In genomic region chr2:38875576-38876367, GRCh38 we compare ENCODE assay signal across 1 cellular context.
TF ChIP-seq lines count a peak whose summit lies in the region.

DHX57 (minus strand) TSS chr2:38875934; CDS start chr2:38868405, 7,529 bp downstream.
MORN2 (plus strand) TSS chr2:38875976.

TF ChIP-seq in K562, 482 proteins besides CTCF, POLR2A, EP300 and RAD21 (continued from another document and continues in another):
- TF ChIP-seq KAT7 (CRISPR knock-in tag; IDR thresholded peaks at IDR 0.05; ENCODE audit: borderline replicate concordance), result no peak
- TF ChIP-seq CREM (IDR thresholded peaks at IDR 0.05; ENCODE audit: low read depth), result peak; percentile 90
- TF ChIP-seq VEZF1 (CRISPR knock-in tag; IDR thresholded peaks at IDR 0.05), result peak; percentile 41
- TF ChIP-seq CBFB (CRISPR knock-in tag; IDR thresholded peaks at IDR 0.05), result peak; percentile 51; the same call in 1 of the 2 replicates
- no peak for TF ChIP-seq HOXB6 (CRISPR knock-in tag; IDR thresholded peaks at IDR 0.05; ENCODE audit: borderline replicate concordance)
- TF ChIP-seq TAF9B (IDR thresholded peaks at IDR 0.05; ENCODE audit: partially characterized antibody), result no peak
- no peak for TF ChIP-seq NFE2L1 (tag; IDR thresholded peaks at IDR 0.05; ENCODE audit: borderline replicate concordance, low read depth)
- TF ChIP-seq ZNF408 (CRISPR knock-in tag; IDR thresholded peaks at IDR 0.05; ENCODE audit: low read depth), result no peak
- no peak for TF ChIP-seq ARID3B (CRISPR knock-in tag; IDR thresholded peaks at IDR 0.05; ENCODE audit: borderline replicate concordance)
- TF ChIP-seq HCFC1 (IDR thresholded peaks at IDR 0.05; ENCODE audit: low read depth, low read length), result peak; percentile 74
- no peak for TF ChIP-seq CBFA2T2 (conservative IDR thresholded peaks at IDR 0.05)
- TF ChIP-seq NR2C1 (IDR thresholded peaks at IDR 0.05), result peak; percentile 99
- TF ChIP-seq NR2C1 (tag; IDR thresholded peaks at IDR 0.05), result peak; percentile 99
- no peak for TF ChIP-seq HNRNPK (IDR thresholded peaks at IDR 0.05; ENCODE audit: low read depth, low read length, poor library complexity, severe bottlenecking)
- no peak for TF ChIP-seq ZFP1 (CRISPR knock-in tag; IDR thresholded peaks at IDR 0.05)
- no peak for TF ChIP-seq ZNF75A (CRISPR knock-in tag; IDR thresholded peaks at IDR 0.05)
- no peak for TF ChIP-seq MYNN (IDR thresholded peaks at IDR 0.05)
- TF ChIP-seq MYNN (CRISPR knock-in tag; IDR thresholded peaks at IDR 0.05), result no peak
- TF ChIP-seq MYBL2 (IDR thresholded peaks at IDR 0.05; ENCODE audit: low read depth), result no peak
- TF ChIP-seq MYBL2 (CRISPR knock-in tag; IDR thresholded peaks at IDR 0.05; ENCODE audit: borderline replicate concordance), result no peak
- TF ChIP-seq DIDO1 (tag; IDR thresholded peaks at IDR 0.05; ENCODE audit: low read depth), result peak; percentile 85
- peak; percentile 97 for TF ChIP-seq RFX1 (IDR thresholded peaks at IDR 0.05)
- TF ChIP-seq TOE1 (IDR thresholded peaks at IDR 0.05; ENCODE audit: borderline replicate concordance), result peak; percentile 80
- TF ChIP-seq TOE1 (CRISPR knock-in tag; IDR thresholded peaks at IDR 0.05; ENCODE audit: borderline replicate concordance, low read depth), result no peak
- no peak for TF ChIP-seq KAT2B (IDR thresholded peaks at IDR 0.05; ENCODE audit: low read depth, low read length)
- TF ChIP-seq ZNF707 (CRISPR knock-in tag; conservative IDR thresholded peaks at IDR 0.05), result no peak
- 0 out of 3 replicates have a peak, but pooled peaks of 1 of the 2 experiments have one; percentile 14 for TF ChIP-seq CBX3 (IDR thresholded peaks at IDR 0.05; ENCODE audit: borderline replicate concordance in 1 of 2, low read length in 2 of 2)
- no peak for TF ChIP-seq XRCC5 (IDR thresholded peaks at IDR 0.05; ENCODE audit: low read depth, low read length)
- TF ChIP-seq PCBP2 (IDR thresholded peaks at IDR 0.05; ENCODE audit: low read depth, low read length, poor library complexity, severe bottlenecking), result no peak
- no peak for TF ChIP-seq MAFK (IDR thresholded peaks at IDR 0.05; ENCODE audit: low read length)
- no peak for TF ChIP-seq NCOA6 (IDR thresholded peaks at IDR 0.05)
- peak; percentile 99 for TF ChIP-seq RBBP5 (IDR thresholded peaks at IDR 0.05; ENCODE audit: borderline replicate concordance, insufficient read depth, low read length, poor library complexity, severe bottlenecking)
- peak; percentile 67; the same call in 1 of the 2 replicates for TF ChIP-seq MBD2 (IDR thresholded peaks at IDR 0.05; ENCODE audit: borderline replicate concordance, low read depth)
- 0 out of 2 replicates have a peak, but pooled peaks have one; percentile 49 for TF ChIP-seq SMAD4 (CRISPR knock-in tag; conservative IDR thresholded peaks at IDR 0.05)
- no peak for TF ChIP-seq ZBTB8A (IDR thresholded peaks at IDR 0.05; ENCODE audit: partially characterized antibody)
- TF ChIP-seq SIX5 (IDR thresholded peaks at IDR 0.05; ENCODE audit: borderline replicate concordance in 1 of 2, insufficient read depth in 1 of 2, low read depth in 1 of 2, low read length in 2 of 2), result 0 out of 4 replicates have a peak, but pooled peaks of 1 of the 2 experiments have one; percentile 10
- TF ChIP-seq MTA3 (IDR thresholded peaks at IDR 0.05; ENCODE audit: borderline replicate concordance), result 0 out of 2 replicates have a peak, but pooled peaks have one; percentile 62
- no peak for TF ChIP-seq ZNF717 (CRISPR knock-in tag; IDR thresholded peaks at IDR 0.05)
- TF ChIP-seq RREB1 (CRISPR knock-in tag; IDR thresholded peaks at IDR 0.05), result peak; percentile 87; the same call in 1 of the 2 replicates
- no peak for TF ChIP-seq BDP1 (IDR thresholded peaks at IDR 0.05; ENCODE audit: insufficient read depth, insufficient read length)
- TF ChIP-seq SMARCE1 (IDR thresholded peaks at IDR 0.05), result no peak
- 0 out of 2 replicates have a peak, but pooled peaks have one; percentile 52 for TF ChIP-seq FOXP1 (CRISPR knock-in tag; IDR thresholded peaks at IDR 0.05)
- TF ChIP-seq COPS2 (conservative IDR thresholded peaks at IDR 0.05), result no peak
- no peak for TF ChIP-seq KLF16 (IDR thresholded peaks at IDR 0.05)
- peak; percentile 73 to 80 for TF ChIP-seq NRF1 (conservative IDR thresholded peaks at IDR 0.05 in 1 of 2, IDR thresholded peaks at IDR 0.05 in 1 of 2)
- TF ChIP-seq L3MBTL2 (IDR thresholded peaks at IDR 0.05), result peak; percentile 55
- TF ChIP-seq CSDE1 (IDR thresholded peaks at IDR 0.05), result peak in 1 of 2 experiments; percentile 75; a peak in 2 of 4 replicates
- peak; percentile 45; the same call in 1 of the 2 replicates for TF ChIP-seq ATF1 (CRISPR knock-in tag; IDR thresholded peaks at IDR 0.05)
- peak; percentile 94 for TF ChIP-seq ATF1 (tag; IDR thresholded peaks at IDR 0.05)
- TF ChIP-seq SOX6 (IDR thresholded peaks at IDR 0.05), result peak; percentile 18; the same call in 1 of the 2 replicates
- no peak for TF ChIP-seq HLTF (IDR thresholded peaks at IDR 0.05)
- peak; percentile 82 for TF ChIP-seq KDM5B (IDR thresholded peaks at IDR 0.05; ENCODE audit: insufficient replicate concordance, low read depth, low read length)
- no peak for TF ChIP-seq HEY1 (CRISPR knock-in tag; IDR thresholded peaks at IDR 0.05; ENCODE audit: borderline replicate concordance)
- TF ChIP-seq SRF (CRISPR knock-in tag; IDR thresholded peaks at IDR 0.05), result no peak
- TF ChIP-seq RUNX1 (IDR thresholded peaks at IDR 0.05; ENCODE audit: low read depth), result no peak
- TF ChIP-seq GABPB1 (CRISPR knock-in tag; IDR thresholded peaks at IDR 0.05), result peak; percentile 100
- peak; percentile 46 to 55 for TF ChIP-seq E2F6 (IDR thresholded peaks at IDR 0.05; ENCODE audit: borderline replicate concordance in 1 of 2, extremely low read depth in 1 of 2, insufficient read depth in 1 of 2, insufficient read length in 1 of 2, low read depth in 1 of 2, low read length in 1 of 2, poor library complexity in 1 of 2, severe bottlenecking in 1 of 2)
- TF ChIP-seq ZNF785 (CRISPR knock-in tag; IDR thresholded peaks at IDR 0.05), result no peak
- no peak for TF ChIP-seq MEIS2 (IDR thresholded peaks at IDR 0.05; ENCODE audit: partially characterized antibody)
- TF ChIP-seq TCF3 (CRISPR knock-in tag; IDR thresholded peaks at IDR 0.05), result 0 out of 2 replicates have a peak, but pooled peaks have one; percentile 12
- no peak for TF ChIP-seq ZNF518B (CRISPR knock-in tag; IDR thresholded peaks at IDR 0.05)
